In the genomic region with DNA sequence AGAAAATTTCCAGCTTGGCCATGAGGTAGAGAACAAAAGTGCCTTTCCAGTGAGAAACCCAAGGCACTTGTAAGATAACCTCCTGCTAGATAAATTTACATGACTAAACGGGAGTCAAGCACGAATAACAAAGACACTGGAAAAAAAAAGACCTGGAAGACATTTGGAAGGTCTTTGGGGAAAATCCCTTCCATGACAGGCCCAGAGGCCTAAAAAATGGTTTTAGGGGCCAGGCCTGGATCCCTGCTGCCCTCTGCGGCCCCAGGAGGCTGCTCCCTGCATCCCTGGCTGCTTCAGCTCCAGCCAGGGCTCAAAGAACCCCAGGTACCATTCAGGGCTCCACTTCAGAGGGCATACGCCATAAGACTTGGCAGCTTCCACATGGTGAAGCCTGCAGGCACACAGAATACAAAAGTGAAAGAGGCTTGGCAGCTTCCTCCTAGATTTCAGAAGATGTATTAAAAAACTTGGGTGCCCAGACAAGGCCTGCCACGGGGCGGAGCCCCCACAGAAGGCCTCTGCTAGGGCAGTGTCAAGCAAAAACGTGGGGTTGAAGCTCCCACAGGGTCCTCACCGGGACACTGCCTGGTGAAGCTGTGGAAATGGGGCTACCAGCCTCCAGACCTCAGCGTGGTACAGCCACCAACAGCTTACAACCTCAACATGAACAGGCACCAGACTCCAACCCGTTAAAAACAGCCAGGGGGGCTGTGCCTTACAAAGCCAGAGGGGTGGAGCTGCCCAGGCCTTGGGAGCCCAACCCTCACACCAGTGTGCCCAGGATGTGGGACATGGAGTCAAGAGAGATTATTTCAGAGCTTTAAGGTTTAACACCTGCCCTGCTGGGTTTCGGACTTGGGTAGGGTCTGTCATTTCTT, we compare ENCODE assay signal across 12 cellular contexts.
DNase-seq lines count a peak whose midpoint lies in the region; ATAC-seq and TF ChIP-seq lines count a peak whose summit lies in the region.
"Had no signal": no experiment of that assay in that cellular context is flagged by ENCODE, and none has a peak within 500 bp of the region (broad histone marks: within the 10 kb centered on the region; RNA-seq: fewer than 3 reads in every experiment).

No MANE protein-coding gene starts in this region.

- no peak overlapping the region for H2BK120ac ChIP-seq in mesendoderm (ENCODE audit: low read depth, low read length)

- H3K4me1 ChIP-seq in HUES48 (ENCODE audit: control insufficient read depth, insufficient read depth, low read length) (peaks cover 42% of the 10 kb centered on the region), mesendoderm (ENCODE audit: control insufficient read depth, low read depth, low read length) (peaks cover 8% of the 10 kb centered on the region)

- peak overlapping the region; percentile 85 for H3K27ac Mint-ChIP-seq in CD4-positive, alpha-beta T cell

- no peak overlapping the region for H3K27ac ChIP-seq in CD4-positive, alpha-beta T cell (ENCODE audit: low read depth, low read length)
- H3K27ac ChIP-seq in HUES48 (ENCODE audit: low read depth, low read length) (peak overlapping the region; percentile 94), mesendoderm (ENCODE audit: low read depth, low read length) (peak overlapping the region; percentile 4)
- H3K27ac ChIP-seq: thoracic aorta had no signal

- H3K4me3 ChIP-seq in HUES48 (ENCODE audit: low read depth, low read length) (no peak overlapping the region; the same call in 1 of the 2 replicates), mesendoderm (ENCODE audit: low read length) (no peak overlapping the region)
- H3K4me3 ChIP-seq: lung, thoracic aorta had no signal

- H3K27me3 Mint-ChIP-seq in CD4-positive, alpha-beta T cell = no peaks in the 10 kb centered on the region

- no peaks in the 10 kb centered on the region for H3K36me3 ChIP-seq in HUES48 (ENCODE audit: control insufficient read depth, insufficient read depth, low read length)
- H3K36me3 ChIP-seq in mesendoderm (ENCODE audit: control insufficient read depth, insufficient read depth, low read length) = no peaks in the 10 kb centered on the region
- H3K36me3 ChIP-seq: thoracic aorta had no signal

- CTCF ChIA-PET in CD4-positive, alpha-beta T cell (lab: Charles Lee) = no interaction called here

- peak; percentile 70 for ATAC-seq in CD4-positive, alpha-beta T cell (ENCODE audit: poor library complexity)
- ATAC-seq in HG03280 (IDR thresholded peaks at IDR 0.05; ENCODE audit: unreplicated experiment) = no peak

- WGBS in mesendoderm (ENCODE audit: extremely low coverage, insufficient coverage, low lambda C conversion rate) = no CpG with 5 or more reads among the region's 11 CpGs

- H3K18ac ChIP-seq in mesendoderm (ENCODE audit: low read length) = peak overlapping the region; percentile 10

- no peak overlapping the region for H3K23ac ChIP-seq in mesendoderm (ENCODE audit: low read length)

- no peak overlapping the region for H3K4me2 ChIP-seq in mesendoderm (ENCODE audit: low read length)

- intact Hi-C loops in CD4-positive, alpha-beta T cell (cut with DNase I, micrococcal nuclease) = no loop called here

- H3K4me1 Mint-ChIP-seq in CD4-positive, alpha-beta T cell (ENCODE audit: low read depth) = peaks cover 28% of the 10 kb centered on the region

- no peaks in the 10 kb centered on the region for H3K79me1 ChIP-seq in mesendoderm (ENCODE audit: low read length)

- no peaks in the 10 kb centered on the region for H3K36me3 Mint-ChIP-seq in CD4-positive, alpha-beta T cell (ENCODE audit: low read depth)

- H2BK15ac ChIP-seq in mesendoderm (replicated peaks; ENCODE audit: low read depth) = no peak overlapping the region

- no peaks in the 10 kb centered on the region for H3K27me3 ChIP-seq in CD4-positive, alpha-beta T cell (ENCODE audit: control insufficient read depth, insufficient read depth, low read length)
- H3K27me3 ChIP-seq in HUES48 (ENCODE audit: control insufficient read depth, insufficient read depth, low read length) = no peaks in the 10 kb centered on the region
- H3K27me3 ChIP-seq in mesendoderm (ENCODE audit: insufficient read depth, low read length, poor library complexity) = no peaks in the 10 kb centered on the region

- no peaks in the 10 kb centered on the region for H3K9me3 ChIP-seq in CD4-positive, alpha-beta T cell (ENCODE audit: control insufficient read depth, low read length)
- no peaks in the 10 kb centered on the region for H3K9me3 ChIP-seq in HUES48 (ENCODE audit: control insufficient read depth, insufficient read depth, low read length)
- H3K9me3 ChIP-seq: thoracic aorta had no signal

- H3K79me2 ChIP-seq in mesendoderm (ENCODE audit: control insufficient read depth, insufficient read depth, low read length) = no peaks in the 10 kb centered on the region

- peak in 6 of 10 experiments; percentile 6 to 46 (median 16) for DNase-seq in CD4-positive, alpha-beta T cell
- DNase-seq in activated naive CD4-positive, alpha-beta T cell treated with Interleukin-2 at 50 U/mL for 16 hours = peak; percentile 19
- DNase-seq in mesendoderm (peak; percentile 78), CD1c-positive myeloid dendritic cell (ENCODE audit: extremely low spot score) (no peak), NCI-H526 (lab: John Stamatoyannopoulos, UW) (no peak), A172 (ENCODE audit: low spot score) (no peak)
- DNase-seq: amniotic stem cell, DMS 273 treated with DMSO at 0.1 percent for 48 hours had no signal

- peak overlapping the region; percentile 52 for H3K9ac ChIP-seq in HUES48 (ENCODE audit: low read depth, low read length)
- H3K9ac ChIP-seq in mesendoderm (ENCODE audit: low read length) = no peak overlapping the region

- no peak overlapping the region for H4K8ac ChIP-seq in mesendoderm (ENCODE audit: low read depth, low read length)

- no peak overlapping the region for H2AK5ac ChIP-seq in mesendoderm (ENCODE audit: low read length)

- H3K4me3 Mint-ChIP-seq in CD4-positive, alpha-beta T cell = peak overlapping the region; percentile 38

- H3K9me3 Mint-ChIP-seq in CD4-positive, alpha-beta T cell = no peaks in the 10 kb centered on the region

- POLR2A ChIA-PET in CD4-positive, alpha-beta T cell (lab: Charles Lee) = interaction anchor here (0.9 to 3.4 kb wide), 6 partner anchors 10 to 261 kb away, joined by 3 to 39 read pairs (median 4); no protein-coding TSS in a partner anchor

- peak overlapping the region; percentile 2 for H4K5ac ChIP-seq in mesendoderm (ENCODE audit: low read length)

- peak overlapping the region; percentile 5 for H3K4ac ChIP-seq in mesendoderm (ENCODE audit: low read depth, low read length)

- TF ChIP-seq CTCF in CD4-positive, alpha-beta T cell (IDR thresholded peaks at IDR 0.05) = no peak

- H2BK5ac ChIP-seq in mesendoderm (ENCODE audit: low read length) = peak overlapping the region; percentile 44

- peak overlapping the region; percentile 54 for H3K56ac ChIP-seq in mesendoderm (ENCODE audit: low read length)

Comparison
In these comparisons a context has a peak if more than half of its experiments do, and no peak if none do; other contexts are left out.
1. DNase-seq: peak in CD4-positive, alpha-beta T cell (6 of 10), activated naive CD4-positive, alpha-beta T cell treated with Interleukin-2 at 50 U/mL for 16 hours (single experiment) and mesendoderm (single experiment); none in CD1c-positive myeloid dendritic cell (single experiment), NCI-H526 (0 of 2) and A172 (single experiment).